In the genomic region with DNA sequence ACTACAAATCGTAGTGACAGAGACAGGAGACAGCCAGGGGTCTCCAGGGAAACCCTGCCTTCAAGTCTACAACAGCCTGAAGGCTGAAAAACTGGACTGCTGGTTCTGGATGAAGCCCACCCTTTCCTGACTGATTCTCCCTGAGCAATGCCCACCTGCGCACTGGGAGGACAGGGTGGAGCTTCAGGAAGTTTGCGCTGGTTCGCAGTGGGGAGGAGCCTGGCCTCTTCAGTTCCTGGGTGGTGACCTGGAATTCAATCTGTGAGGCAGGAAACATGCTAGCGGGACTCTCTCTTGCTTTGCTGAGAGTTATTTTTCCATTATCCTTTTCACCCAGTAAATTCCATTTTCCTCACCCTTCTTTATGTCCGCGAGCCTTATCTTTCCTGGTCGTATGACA, we compare ENCODE assay signal across 19 cellular contexts.
DNase-seq lines count a peak whose midpoint lies in the region; ATAC-seq, FAIRE-seq and TF ChIP-seq lines count a peak whose summit lies in the region.
"Had no signal": no experiment of that assay in that cellular context is flagged by ENCODE, and none has a peak within 500 bp of the region (broad histone marks: within the 10 kb centered on the region; RNA-seq: fewer than 3 reads in every experiment).

No MANE protein-coding gene starts in this region.

- no peak overlapping the region for H2BK120ac ChIP-seq in neuronal stem cell (ENCODE audit: low read depth, low read length)

- no peak overlapping the region for H2AK5ac ChIP-seq in neuronal stem cell (ENCODE audit: low read depth, low read length)

- WGBS in neuronal stem cell (ENCODE audit: extremely low coverage in 2 of 2, insufficient read length in 2 of 2, insufficient replicate concordance in 1 of 2), 2 donors, result no CpG with 5 or more reads among the region's 8 CpGs
- WGBS in right cardiac atrium, result 72% methylated on average over 8 of the region's 8 CpGs

- no peaks in the 10 kb centered on the region for H3K4me1 ChIP-seq in kidney (ENCODE audit: control insufficient read depth in 1 of 2, insufficient read depth in 1 of 2, low read depth in 1 of 2, low read length in 2 of 2)
- peaks cover 0 to 5% of the 10 kb centered on the region in 2 donors for H3K4me1 ChIP-seq in neuronal stem cell (ENCODE audit: control insufficient read depth in 2 of 2, insufficient read depth in 1 of 2, low read depth in 1 of 2, low read length in 2 of 2)
- no peaks in the 10 kb centered on the region for H3K4me1 ChIP-seq in right cardiac atrium (ENCODE audit: control insufficient read depth, insufficient read depth, low read length)

- H3K27ac ChIP-seq in kidney (ENCODE audit: low read depth in 2 of 2, low read length in 2 of 2), result no peak overlapping the region
- no peak overlapping the region for H3K27ac ChIP-seq in neuronal stem cell (replicated peaks; ENCODE audit: low read length)
- no peak overlapping the region for H3K27ac ChIP-seq in right cardiac atrium (ENCODE audit: low read length)
- H3K27ac ChIP-seq: 22Rv1, KMS-11 had no signal

- no peak overlapping the region for H4K8ac ChIP-seq in neuronal stem cell (ENCODE audit: low read depth, low read length)

- no peak for FAIRE-seq in kidney (lab: Jason Lieb, UNC)
- FAIRE-seq: RCC 7860 had no signal

- H2AFZ ChIP-seq in neuronal stem cell (ENCODE audit: low read length), result peak overlapping the region; percentile 71

- H3K27me3 ChIP-seq in neuronal stem cell (ENCODE audit: control insufficient read depth in 3 of 3, insufficient read depth in 3 of 3, low read depth in 1 of 3, low read length in 3 of 3), result no peaks in the 10 kb centered on the region
- H3K27me3 ChIP-seq in right cardiac atrium (ENCODE audit: control insufficient read depth, insufficient read depth), result no peaks in the 10 kb centered on the region

- intact Hi-C loops in kidney (cut with DNase I) (no loop called here), posterior vena cava (cut with DNase I) (no loop called here), right cardiac atrium (cut with DNase I) (no loop called here)

- H2BK15ac ChIP-seq in neuronal stem cell (ENCODE audit: low read length), result no peak overlapping the region

- DNase-seq in NCI-H146 (lab: John Stamatoyannopoulos, UW) (peak; percentile 17), NCI-H146 treated with DMSO at 0.1 percent for 48 hours (lab: John Stamatoyannopoulos, UW; ENCODE audit: unreplicated experiment) (no peak), NCI-H748 treated with DMSO at 0.1 percent for 48 hours (lab: John Stamatoyannopoulos, UW) (peak; percentile 28), kidney (no peak), neuronal stem cell (ENCODE audit: low spot score) (no peak), posterior vena cava (ENCODE audit: low spot score) (no peak), inferior parietal cortex (ENCODE audit: extremely low spot score) (no peak), right cardiac atrium (no peak)
- DNase-seq: CD4-positive, CD25-positive, alpha-beta regulatory T cell; DMS 273 treated with DMSO at 0.1 percent for 48 hours; GF-D8; NCI-H2029 treated with DMSO at 0.1 percent for 48 hours; NCI-H2171 treated with DMSO at 0.1 percent for 48 hours; NK-92 treated with Interleukin-12 subunit alpha and Interleukin-12 subunit beta, amount 100 ng/mL, for 24 hours had no signal

- no peak overlapping the region for H2BK12ac ChIP-seq in neuronal stem cell (ENCODE audit: low read length)

- H3K4ac ChIP-seq in neuronal stem cell (ENCODE audit: low read length), result no peak overlapping the region

- H4K91ac ChIP-seq in neuronal stem cell (ENCODE audit: low read depth, low read length, poor library complexity), result no peak overlapping the region

- no peak for TF ChIP-seq CTCF in kidney (IDR thresholded peaks at IDR 0.05; ENCODE audit: borderline replicate concordance, extremely low read depth, insufficient read depth)

- no peak overlapping the region for H2BK5ac ChIP-seq in neuronal stem cell (ENCODE audit: low read length)

- no peak overlapping the region for H3K23ac ChIP-seq in neuronal stem cell (ENCODE audit: low read depth, low read length, poor library complexity)

- H3K14ac ChIP-seq in neuronal stem cell (ENCODE audit: low read length), result no peak overlapping the region

- H3K36me3 ChIP-seq in kidney (ENCODE audit: control insufficient read depth in 1 of 2, insufficient read depth in 2 of 2, low read length in 2 of 2) (no peaks in the 10 kb centered on the region), neuronal stem cell (replicated peaks in 1 of 2; ENCODE audit: control insufficient read depth in 2 of 2, insufficient read depth in 2 of 2, low read length in 2 of 2) (no peaks in the 10 kb centered on the region)

- H3K4me3 ChIP-seq in kidney (ENCODE audit: low read length in 2 of 2) (peak overlapping the region; percentile 20 to 49), neuronal stem cell (ENCODE audit: low read length in 2 of 2) (no peak overlapping the region), right cardiac atrium (ENCODE audit: low read length) (no peak overlapping the region)

- no peak overlapping the region for H3K9ac ChIP-seq in kidney (ENCODE audit: low read length in 2 of 2)
- H3K9ac ChIP-seq in neuronal stem cell (ENCODE audit: low read depth, low read length, poor library complexity), result no peak overlapping the region
- H3K9ac ChIP-seq: KMS-11 had no signal

- ATAC-seq in right cardiac atrium, result no peak
- ATAC-seq: HCT116, Right ventricle myocardium inferior had no signal

- peak overlapping the region; percentile 20 for H3K18ac ChIP-seq in neuronal stem cell (ENCODE audit: low read length)

- no peak overlapping the region for H3K4me2 ChIP-seq in neuronal stem cell (ENCODE audit: insufficient read depth, low read length, poor library complexity, severe bottlenecking)
- H3K4me2 ChIP-seq: KMS-11 had no signal

- H3K9me3 ChIP-seq in kidney (ENCODE audit: control insufficient read depth in 1 of 2, low read length in 2 of 2), result peaks cover 0 to 8% of the 10 kb centered on the region in 2 donors
- H3K9me3 ChIP-seq in neuronal stem cell (replicated peaks in 1 of 2; ENCODE audit: control insufficient read depth in 2 of 2, insufficient read depth in 1 of 2, low read depth in 1 of 2, low read length in 2 of 2), result peaks cover 0 to 6% of the 10 kb centered on the region in 2 donors
- no peaks in the 10 kb centered on the region for H3K9me3 ChIP-seq in right cardiac atrium (ENCODE audit: control insufficient read depth, low read length)

- no peaks in the 10 kb centered on the region for H3K79me1 ChIP-seq in neuronal stem cell (ENCODE audit: low read depth, low read length)

Comparison
In these comparisons a context has a peak if more than half of its experiments do, and no peak if none do; other contexts are left out.
1. DNase-seq: peak in NCI-H146 (single experiment) and NCI-H748 treated with DMSO at 0.1 percent for 48 hours (single experiment); none in NCI-H146 treated with DMSO at 0.1 percent for 48 hours (single experiment), kidney (single experiment), neuronal stem cell (single experiment), posterior vena cava (single experiment), inferior parietal cortex (single experiment) and right cardiac atrium (0 of 3).
2. H3K4me3 ChIP-seq: peak in kidney (2 of 2); none in neuronal stem cell (0 of 2) and right cardiac atrium (single experiment).